In genomic region chr22:31229402-31230140, GRCh38 we compare ENCODE assay signal across 9 cellular contexts. TPM values are rescaled to one million over a fixed set of nuclear protein-coding genes. Genes with fewer than 3 reads are reported as not detected.
A peak's percentile ranks its signal among the peaks of the same experiment; 100 is the strongest.
DNase-seq lines count a peak whose midpoint lies in the region; ATAC-seq and TF ChIP-seq lines count a peak whose summit lies in the region.
"Had no signal": no experiment of that assay in that cellular context is flagged by ENCODE, and none has a peak within 500 bp of the region (broad histone marks: within the 10 kb centered on the region; RNA-seq: fewer than 3 reads in every experiment).

No MANE protein-coding gene starts in this region.

- H3K27ac ChIP-seq in hepatocyte (peak overlapping the region; percentile 54), stomach smooth muscle (ENCODE audit: low read length) (peak overlapping the region; percentile 46)
- H3K27ac ChIP-seq: SJSA1 had no signal

- peak; percentile 49 for ATAC-seq in activated T-helper 17 cell treated with anti-CD3 and anti-CD28 coated beads, Interleukin-2, amount 50 U/mL, for 72 hours (replicated peaks)
- ATAC-seq in GM21526 (IDR thresholded peaks at IDR 0.05; ENCODE audit: low FRiP score, unreplicated experiment), result no peak
- no peak for ATAC-seq in GM18867 (IDR thresholded peaks at IDR 0.05; ENCODE audit: unreplicated experiment)
- no peak for ATAC-seq in GM19455 (IDR thresholded peaks at IDR 0.05; ENCODE audit: unreplicated experiment)

- TF ChIP-seq CTCF in hepatocyte (IDR thresholded peaks at IDR 0.05; ENCODE audit: poor library complexity), result no peak

- 90% methylated on average over 4 of the region's 4 CpGs for WGBS in hepatocyte (ENCODE audit: low lambda C conversion rate, missing lambda C conversion rate)

- DNase-seq in NOMO-1 treated with dmso at 0.1 percent for 144 hours (lab: John Stamatoyannopoulos, UW; ENCODE audit: unreplicated experiment), result peak; percentile 17
- no peak for DNase-seq in NOMO-1 treated with DMSO at 0.1 percent for 48 hours (lab: John Stamatoyannopoulos, UW; ENCODE audit: unreplicated experiment)
- DNase-seq in hepatocyte (ENCODE audit: low spot score), result no peak

- no peaks in the 10 kb centered on the region for H3K27me3 Mint-ChIP-seq in activated T-helper 17 cell treated with anti-CD3 and anti-CD28 coated beads, Interleukin-2, amount 50 U/mL, for 72 hours

- no peak overlapping the region for H2AFZ ChIP-seq in hepatocyte

- H3K27me3 ChIP-seq in hepatocyte, result no peaks in the 10 kb centered on the region
- no peaks in the 10 kb centered on the region for H3K27me3 ChIP-seq in stomach smooth muscle (ENCODE audit: control insufficient read depth in 1 of 2, insufficient read depth in 2 of 2, low read length in 2 of 2)
- H3K27me3 ChIP-seq: SJSA1 had no signal

- H3K36me3 ChIP-seq in hepatocyte (replicated peaks; ENCODE audit: insufficient read depth, low read depth), result no peaks in the 10 kb centered on the region
- H3K36me3 ChIP-seq in stomach smooth muscle (ENCODE audit: control insufficient read depth in 2 of 2, insufficient read depth in 2 of 2, low read length in 2 of 2), result no peaks in the 10 kb centered on the region

- no peak overlapping the region for H3K4me2 ChIP-seq in hepatocyte

- H3K9ac ChIP-seq in stomach smooth muscle (ENCODE audit: low read length in 2 of 2), result peak overlapping the region in 1 of 2 donors; percentile 55

- no peak overlapping the region for H3K4me3 ChIP-seq in hepatocyte
- H3K4me3 ChIP-seq in stomach smooth muscle (ENCODE audit: low read length in 2 of 2), result no peak overlapping the region
- H3K4me3 ChIP-seq: SJSA1 had no signal

- H3K4me3 Mint-ChIP-seq in activated T-helper 17 cell treated with anti-CD3 and anti-CD28 coated beads, Interleukin-2, amount 50 U/mL, for 72 hours, result peak overlapping the region; percentile 42

- peak overlapping the region; percentile 73 for H3K27ac Mint-ChIP-seq in activated T-helper 17 cell treated with anti-CD3 and anti-CD28 coated beads, Interleukin-2, amount 50 U/mL, for 72 hours

- H3K9me3 ChIP-seq in hepatocyte (ENCODE audit: low read depth) (no peaks in the 10 kb centered on the region), stomach smooth muscle (ENCODE audit: control insufficient read depth in 2 of 2, low read length in 2 of 2) (no peaks in the 10 kb centered on the region)
- H3K9me3 ChIP-seq: SJSA1 had no signal

- H3K9me2 ChIP-seq in hepatocyte (replicated peaks; ENCODE audit: insufficient read depth), result no peaks in the 10 kb centered on the region

- H3K4me1 ChIP-seq in hepatocyte (ENCODE audit: insufficient read depth) (peaks cover 18% of the 10 kb centered on the region), stomach smooth muscle (ENCODE audit: control insufficient read depth, insufficient read depth, low read length) (peaks cover 36% of the 10 kb centered on the region)

- H3K36me3 Mint-ChIP-seq in activated T-helper 17 cell treated with anti-CD3 and anti-CD28 coated beads, Interleukin-2, amount 50 U/mL, for 72 hours (ENCODE audit: low read depth), result peaks cover 66% of the 10 kb centered on the region

- no peaks in the 10 kb centered on the region for H3K9me3 Mint-ChIP-seq in activated T-helper 17 cell treated with anti-CD3 and anti-CD28 coated beads, Interleukin-2, amount 50 U/mL, for 72 hours

- peaks cover 36% of the 10 kb centered on the region for H3K79me2 ChIP-seq in hepatocyte

- H3K4me1 Mint-ChIP-seq in activated T-helper 17 cell treated with anti-CD3 and anti-CD28 coated beads, Interleukin-2, amount 50 U/mL, for 72 hours, result peaks cover 27% of the 10 kb centered on the region

- no peaks in the 10 kb centered on the region for H4K20me1 ChIP-seq in hepatocyte (ENCODE audit: insufficient read depth, poor library complexity, severe bottlenecking)

RNA-seq across cellular contexts. Expression of gene LIMK2, which starts 17.5 kb away (rescaled TPM):
- total RNA-seq in activated T-helper 17 cell treated with anti-CD3 and anti-CD28 coated beads, Interleukin-2, amount 50 U/mL, for 72 hours, result 10 to 100 TPM; 59.5 to 61.4 TPM
- total RNA-seq in hepatocyte, result 33.0 and 45.9 TPM in 2 replicates
- 49.9 and 52.6 TPM in 2 replicates for polyA plus RNA-seq in hepatocyte
